In genomic region chr2:109322111-109322510, GRCh38 we compare ENCODE assay signal across 10 cellular contexts.
DNase-seq lines count a peak whose midpoint lies in the region; ATAC-seq, FAIRE-seq and TF ChIP-seq lines count a peak whose summit lies in the region.
"Had no signal": no experiment of that assay in that cellular context is flagged by ENCODE, and none has a peak within 500 bp of the region (broad histone marks: within the 10 kb centered on the region; RNA-seq: fewer than 3 reads in every experiment).

No MANE protein-coding gene starts in this region.

- no peak for TF ChIP-seq CTCF in pancreas (IDR thresholded peaks at IDR 0.05)

- H3K4me3 ChIP-seq in pancreas: no peak overlapping the region
- H3K4me3 ChIP-seq: BLaER1 treated with 17β-estradiol and CSF1 and Interleukin-3, amounts not matched to agents 10 nM and 100 nM had no signal

- intact Hi-C loops in Right ventricle myocardium inferior (cut with DNase I): loop anchor here (2.0 to 5.0 kb wide), 3 partner anchors 40 to 193 kb away; partner anchors contain the start of gene SH3RF3
- intact Hi-C loops in pancreas (cut with DNase I): no loop called here

- no peaks in the 10 kb centered on the region for H3K36me3 ChIP-seq in pancreas

- peak; percentile 82 for FAIRE-seq in pancreas (lab: Jason Lieb, UNC)

- H3K9me3 ChIP-seq in pancreas: no peaks in the 10 kb centered on the region

- 43 to 50% methylated on average over 6 of the region's 6 CpGs for WGBS in pancreas, 2 donors

- no peaks in the 10 kb centered on the region for H3K4me1 ChIP-seq in pancreas

- H3K27ac ChIP-seq in pancreas: peak overlapping the region in 2 of 4 donors; percentile 10 to 50
- H3K27ac ChIP-seq: BLaER1 treated with 17β-estradiol and CSF1 and Interleukin-3, amounts not matched to agents 10 nM and 100 nM had no signal

- ATAC-seq in Right ventricle myocardium inferior (peak; percentile 77), pancreas (peak; percentile 48 to 77 (median 60)), HG02852 (IDR thresholded peaks at IDR 0.05; ENCODE audit: unreplicated experiment) (no peak), GM21360 (IDR thresholded peaks at IDR 0.05; ENCODE audit: unreplicated experiment) (no peak)
- ATAC-seq: naive thymus-derived CD4-positive, alpha-beta T cell had no signal

- DNase-seq in AG08396 (ENCODE audit: low spot score) (peak; percentile 82), amniotic epithelial cell (ENCODE audit: low read depth) (peak; percentile 99), Right ventricle myocardium inferior (ENCODE audit: missing footprints) (peak; percentile 89), pancreas (peak in 4 of 6 donors; percentile 31 to 68 (median 52)), NCI-H82 treated with DMSO at 0.1 percent for 48 hours (lab: John Stamatoyannopoulos, UW; ENCODE audit: unreplicated experiment) (no peak), COLO668 (lab: John Stamatoyannopoulos, UW; ENCODE audit: unreplicated experiment) (no peak)
- DNase-seq: naive thymus-derived CD4-positive, alpha-beta T cell had no signal

- H3K27me3 ChIP-seq in pancreas: no peaks in the 10 kb centered on the region
- H3K27me3 ChIP-seq: BLaER1 treated with 17β-estradiol and CSF1 and Interleukin-3, amounts not matched to agents 10 nM and 100 nM had no signal

Comparison
In these comparisons a context has a peak if more than half of its experiments do, and no peak if none do; other contexts are left out.
1. DNase-seq: peak in AG08396 (single experiment), amniotic epithelial cell (single experiment), Right ventricle myocardium inferior (single experiment) and pancreas (4 of 6); none in NCI-H82 treated with DMSO at 0.1 percent for 48 hours (single experiment) and COLO668 (single experiment).
2. ATAC-seq: peak in Right ventricle myocardium inferior (single experiment) and pancreas (4 of 4); none in HG02852 (single experiment) and GM21360 (single experiment).